1 cellular context compared by ENCODE assay signal in genomic region chr14:94455928-94456327, GRCh38.
TF ChIP-seq lines count a peak whose summit lies in the region.

No MANE protein-coding gene starts in this region.

TF ChIP-seq in HepG2, 621 proteins besides CTCF, POLR2A, EP300 and RAD21 (continued from another document and continues in another):
- TF ChIP-seq HDAC2 (CRISPR knock-in tag; IDR thresholded peaks at IDR 0.05), result peak; percentile 59; the same call in 1 of the 2 replicates
- TF ChIP-seq FOXO1 (CRISPR knock-in tag; IDR thresholded peaks at IDR 0.05), result peak; percentile 70; the same call in 1 of the 2 replicates
- TF ChIP-seq RARA (CRISPR knock-in tag; IDR thresholded peaks at IDR 0.05), result peak; percentile 94
- peak; percentile 98 for TF ChIP-seq NR2F6 (IDR thresholded peaks at IDR 0.05)
- TF ChIP-seq NR2F6 (CRISPR knock-in tag; IDR thresholded peaks at IDR 0.05), result peak; percentile 97
- peak; percentile 69 for TF ChIP-seq ZNF609 (CRISPR knock-in tag; IDR thresholded peaks at IDR 0.05; ENCODE audit: borderline replicate concordance)
- peak; percentile 78 for TF ChIP-seq FOXK2 (IDR thresholded peaks at IDR 0.05)
- TF ChIP-seq GATA4 (IDR thresholded peaks at IDR 0.05; ENCODE audit: borderline replicate concordance, low read depth), result 0 out of 2 replicates have a peak, but pooled peaks have one; percentile 45
- TF ChIP-seq PITX1 (CRISPR knock-in tag; IDR thresholded peaks at IDR 0.05), result peak; percentile 70
- TF ChIP-seq FIP1L1 (IDR thresholded peaks at IDR 0.05; ENCODE audit: borderline replicate concordance, insufficient read depth, low read depth, low read length), result no peak
- TF ChIP-seq HES4 (CRISPR knock-in tag; IDR thresholded peaks at IDR 0.05; ENCODE audit: borderline replicate concordance), result no peak
- TF ChIP-seq ATF1 (CRISPR knock-in tag; IDR thresholded peaks at IDR 0.05), result no peak
- no peak for TF ChIP-seq ZNF879 (CRISPR knock-in tag; IDR thresholded peaks at IDR 0.05)
- 0 out of 2 replicates have a peak, but pooled peaks have one; percentile 23 for TF ChIP-seq ESRRA (CRISPR knock-in tag; IDR thresholded peaks at IDR 0.05; ENCODE audit: low read depth)
- no peak for TF ChIP-seq ZNF335 (CRISPR knock-in tag; IDR thresholded peaks at IDR 0.05)
- peak; percentile 93 for TF ChIP-seq ISL2 (CRISPR knock-in tag; IDR thresholded peaks at IDR 0.05)
- TF ChIP-seq, protein P1, sequence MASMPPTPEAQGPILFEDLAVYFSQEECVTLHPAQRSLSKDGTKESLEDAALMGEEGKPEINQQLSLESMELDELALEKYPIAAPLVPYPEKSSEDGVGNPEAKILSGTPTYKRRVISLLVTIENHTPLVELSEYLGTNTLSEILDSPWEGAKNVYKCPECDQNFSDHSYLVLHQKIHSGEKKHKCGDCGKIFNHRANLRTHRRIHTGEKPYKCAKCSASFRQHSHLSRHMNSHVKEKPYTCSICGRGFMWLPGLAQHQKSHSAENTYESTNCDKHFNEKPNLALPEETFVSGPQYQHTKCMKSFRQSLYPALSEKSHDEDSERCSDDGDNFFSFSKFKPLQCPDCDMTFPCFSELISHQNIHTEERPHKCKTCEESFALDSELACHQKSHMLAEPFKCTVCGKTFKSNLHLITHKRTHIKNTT (CRISPR knock-in tag; IDR thresholded peaks at IDR 0.05), result no peak
- peak; percentile 69; the same call in 1 of the 2 replicates for TF ChIP-seq THRA (CRISPR knock-in tag; IDR thresholded peaks at IDR 0.05; ENCODE audit: borderline replicate concordance)
- TF ChIP-seq REPIN1 (CRISPR knock-in tag; IDR thresholded peaks at IDR 0.05; ENCODE audit: borderline replicate concordance, low read depth), result no peak
- TF ChIP-seq AGO2 (optimal IDR thresholded peaks at IDR 0.05; ENCODE audit: low read depth, low read length), result no peak
- peak; percentile 58; the same call in 1 of the 2 replicates for TF ChIP-seq NCOR1 (IDR thresholded peaks at IDR 0.05; ENCODE audit: borderline replicate concordance, low read length)
- peak; percentile 21; the same call in 1 of the 2 replicates for TF ChIP-seq TCF7L2 (IDR thresholded peaks at IDR 0.05; ENCODE audit: low read depth, low read length)
- no peak for TF ChIP-seq KDM2A (CRISPR knock-in tag; IDR thresholded peaks at IDR 0.05; ENCODE audit: borderline replicate concordance, low read depth)
- TF ChIP-seq BCL6 (CRISPR knock-in tag; IDR thresholded peaks at IDR 0.05), result peak; percentile 75
- no peak for TF ChIP-seq SOX13 (IDR thresholded peaks at IDR 0.05)
- TF ChIP-seq SOX13 (CRISPR knock-in tag; conservative IDR thresholded peaks at IDR 0.05 in 1 of 2, IDR thresholded peaks at IDR 0.05 in 1 of 2), result peak in 1 of 2 experiments; percentile 89; a peak in 2 of 4 replicates
- TF ChIP-seq HOXA3 (CRISPR knock-in tag; IDR thresholded peaks at IDR 0.05), result no peak
- TF ChIP-seq ZFAT (CRISPR knock-in tag; conservative IDR thresholded peaks at IDR 0.05), result no peak
- TF ChIP-seq, protein P2, sequence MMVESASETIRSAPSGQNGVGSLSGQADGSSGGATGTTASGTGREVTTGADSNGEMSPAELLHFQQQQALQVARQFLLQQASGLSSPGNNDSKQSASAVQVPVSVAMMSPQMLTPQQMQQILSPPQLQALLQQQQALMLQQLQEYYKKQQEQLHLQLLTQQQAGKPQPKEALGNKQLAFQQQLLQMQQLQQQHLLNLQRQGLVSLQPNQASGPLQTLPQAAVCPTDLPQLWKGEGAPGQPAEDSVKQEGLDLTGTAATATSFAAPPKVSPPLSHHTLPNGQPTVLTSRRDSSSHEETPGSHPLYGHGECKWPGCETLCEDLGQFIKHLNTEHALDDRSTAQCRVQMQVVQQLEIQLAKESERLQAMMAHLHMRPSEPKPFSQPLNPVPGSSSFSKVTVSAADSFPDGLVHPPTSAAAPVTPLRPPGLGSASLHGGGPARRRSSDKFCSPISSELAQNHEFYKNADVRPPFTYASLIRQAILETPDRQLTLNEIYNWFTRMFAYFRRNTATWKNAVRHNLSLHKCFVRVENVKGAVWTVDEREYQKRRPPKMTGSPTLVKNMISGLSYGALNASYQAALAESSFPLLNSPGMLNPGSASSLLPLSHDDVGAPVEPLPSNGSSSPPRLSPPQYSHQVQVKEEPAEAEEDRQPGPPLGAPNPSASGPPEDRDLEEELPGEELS (CRISPR knock-in tag; IDR thresholded peaks at IDR 0.05), result peak; percentile 92
- TF ChIP-seq ZNF431 (CRISPR knock-in tag; IDR thresholded peaks at IDR 0.05; ENCODE audit: borderline replicate concordance, low read depth), result no peak
- TF ChIP-seq, protein P3, sequence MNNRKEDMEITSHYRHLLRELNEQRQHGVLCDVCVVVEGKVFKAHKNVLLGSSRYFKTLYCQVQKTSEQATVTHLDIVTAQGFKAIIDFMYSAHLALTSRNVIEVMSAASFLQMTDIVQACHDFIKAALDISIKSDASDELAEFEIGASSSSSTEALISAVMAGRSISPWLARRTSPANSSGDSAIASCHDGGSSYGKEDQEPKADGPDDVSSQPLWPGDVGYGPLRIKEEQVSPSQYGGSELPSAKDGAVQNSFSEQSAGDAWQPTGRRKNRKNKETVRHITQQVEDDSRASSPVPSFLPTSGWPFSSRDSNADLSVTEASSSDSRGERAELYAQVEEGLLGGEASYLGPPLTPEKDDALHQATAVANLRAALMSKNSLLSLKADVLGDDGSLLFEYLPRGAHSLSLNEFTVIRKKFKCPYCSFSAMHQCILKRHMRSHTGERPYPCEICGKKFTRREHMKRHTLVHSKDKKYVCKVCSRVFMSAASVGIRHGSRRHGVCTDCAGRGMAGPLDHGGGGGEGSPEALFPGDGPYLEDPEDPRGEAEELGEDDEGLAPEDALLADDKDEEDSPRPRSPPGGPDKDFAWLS (CRISPR knock-in tag; IDR thresholded peaks at IDR 0.05; ENCODE audit: borderline replicate concordance), result no peak
- TF ChIP-seq MAFF (IDR thresholded peaks at IDR 0.05; ENCODE audit: low read depth, low read length), result no peak
- no peak for TF ChIP-seq ZNF775 (CRISPR knock-in tag; IDR thresholded peaks at IDR 0.05; ENCODE audit: borderline replicate concordance)
- no peak for TF ChIP-seq GABPA (IDR thresholded peaks at IDR 0.05; ENCODE audit: low read depth, low read length)
- TF ChIP-seq GABPA (CRISPR knock-in tag; IDR thresholded peaks at IDR 0.05; ENCODE audit: low read depth), result peak; percentile 29; the same call in 1 of the 2 replicates
- TF ChIP-seq SIX4 (CRISPR knock-in tag; IDR thresholded peaks at IDR 0.05), result 0 out of 2 replicates have a peak, but pooled peaks have one; percentile 13
- no peak for TF ChIP-seq SNAI1 (CRISPR knock-in tag; IDR thresholded peaks at IDR 0.05; ENCODE audit: borderline replicate concordance)
- TF ChIP-seq SP2 (CRISPR knock-in tag; IDR thresholded peaks at IDR 0.05), result no peak
- no peak for TF ChIP-seq SOX6 (IDR thresholded peaks at IDR 0.05)
- peak; percentile 89 for TF ChIP-seq SOX6 (CRISPR knock-in tag; IDR thresholded peaks at IDR 0.05)
- no peak for TF ChIP-seq MAX (IDR thresholded peaks at IDR 0.05)
- no peak for TF ChIP-seq KAT8 (CRISPR knock-in tag; IDR thresholded peaks at IDR 0.05)
- TF ChIP-seq GATAD2A (CRISPR knock-in tag; IDR thresholded peaks at IDR 0.05), result peak; percentile 73; the same call in 1 of the 2 replicates
- peak; percentile 68; the same call in 1 of the 2 replicates for TF ChIP-seq NFIC (IDR thresholded peaks at IDR 0.05; ENCODE audit: low read length)
- no peak for TF ChIP-seq SRSF9 (IDR thresholded peaks at IDR 0.05; ENCODE audit: borderline replicate concordance, insufficient read depth, low read depth, low read length, poor library complexity, severe bottlenecking)
- TF ChIP-seq TCF7 (IDR thresholded peaks at IDR 0.05; ENCODE audit: low read depth), result peak; percentile 92
- no peak for TF ChIP-seq MIER2 (CRISPR knock-in tag; IDR thresholded peaks at IDR 0.05)
- TF ChIP-seq ZNF720 (CRISPR knock-in tag; IDR thresholded peaks at IDR 0.05), result no peak
- TF ChIP-seq SSRP1 (CRISPR knock-in tag; IDR thresholded peaks at IDR 0.05), result no peak
- TF ChIP-seq FOXA3 (CRISPR knock-in tag; IDR thresholded peaks at IDR 0.05), result peak; percentile 56
- TF ChIP-seq TEAD3 (CRISPR knock-in tag; optimal IDR thresholded peaks at IDR 0.05; ENCODE audit: borderline replicate concordance), result peak; percentile 64
- peak; percentile 90 for TF ChIP-seq PAXIP1 (CRISPR knock-in tag; conservative IDR thresholded peaks at IDR 0.05)
- TF ChIP-seq TIGD3 (CRISPR knock-in tag; IDR thresholded peaks at IDR 0.05; ENCODE audit: borderline replicate concordance), result no peak
- no peak for TF ChIP-seq TBL1XR1 (IDR thresholded peaks at IDR 0.05; ENCODE audit: borderline replicate concordance, low read length, partially characterized antibody)
- peak; percentile 61 for TF ChIP-seq FOXP1 (IDR thresholded peaks at IDR 0.05)
- peak; percentile 88 for TF ChIP-seq FOXP1 (CRISPR knock-in tag; IDR thresholded peaks at IDR 0.05)
- 0 out of 2 replicates have a peak, but pooled peaks have one; percentile 17 for TF ChIP-seq FOXA1 (IDR thresholded peaks at IDR 0.05)
- peak; percentile 59 for TF ChIP-seq FOXA1 (CRISPR knock-in tag; IDR thresholded peaks at IDR 0.05)
- TF ChIP-seq RCOR2 (CRISPR knock-in tag; IDR thresholded peaks at IDR 0.05), result 0 out of 2 replicates have a peak, but pooled peaks have one; percentile 52
- TF ChIP-seq TBX3 (IDR thresholded peaks at IDR 0.05; ENCODE audit: borderline replicate concordance), result peak; percentile 90; the same call in 1 of the 2 replicates
